ENCODE assay signal across 35 cellular contexts in genomic region chr18:10826400-10826799, GRCh38.
"Had no signal": no experiment of that assay in that cellular context is flagged by ENCODE, and none has a peak within 500 bp of the region (broad histone marks: within the 10 kb centered on the region; RNA-seq: fewer than 3 reads in every experiment).

No MANE protein-coding gene starts in this region.

- DNase-seq: activated CD4-positive, alpha-beta memory T cell treated with anti-CD3 and anti-CD28 coated beads, Interleukin-2, amount 10 ng/mL, durations not matched to agents 7 days and 5 days; activated CD4-positive, alpha-beta T cell treated with anti-CD3 and anti-CD28 coated beads for 1 hour; activated CD4-positive, alpha-beta T cell treated with anti-CD3 and anti-CD28 coated beads for 36 hours; activated CD4-positive, alpha-beta T cell treated with anti-CD3 and anti-CD28 coated beads for 48 hours; activated CD4-positive, alpha-beta T cell treated with anti-CD3 and anti-CD28 coated beads, Interleukin-2, amount 10 ng/mL, durations not matched to agents 7 days and 5 days; activated CD4-positive, alpha-beta T cell treated with anti-CD3 and anti-CD28 coated beads, Interleukin-2, amount 50 U/mL, for 48 hours; activated CD4-positive, CD25-positive, alpha-beta regulatory T cell; activated CD8-positive, alpha-beta memory T cell treated with anti-CD3 and anti-CD28 coated beads for 24 hours; activated CD8-positive, alpha-beta memory T cell treated with anti-CD3 and anti-CD28 coated beads, Interleukin-2, amount 10 ng/mL, durations not matched to agents 7 days and 5 days; activated CD8-positive, alpha-beta memory T cell treated with anti-CD3 and anti-CD28 coated beads, Interleukin-2, amount 50 U/mL, for 48 hours; activated CD8-positive, alpha-beta T cell treated with anti-CD3 and anti-CD28 coated beads, Interleukin-2, amount 10 ng/mL, durations not matched to agents 7 days and 5 days; activated effector memory CD4-positive, alpha-beta T cell treated with anti-CD3 and anti-CD28 coated beads, Interleukin-2, amount 50 U/mL, for 16 hours; activated gamma-delta T cell treated with Interleukin-2 at 50 U/mL for 16 hours; activated naive CD4-positive, alpha-beta T cell; activated naive CD4-positive, alpha-beta T cell treated with anti-CD3 and anti-CD28 coated beads for 36 hours; activated naive CD4-positive, alpha-beta T cell treated with anti-CD3 and anti-CD28 coated beads, Interleukin-2, amount 50 U/mL, for 16 hours; activated naive CD8-positive, alpha-beta T cell treated with anti-CD3 and anti-CD28 coated beads for 36 hours; activated T-cell treated with anti-CD3 and anti-CD28 coated beads, Interleukin-2, amount 50 U/mL, for 24 hours; activated T-cell treated with anti-CD3 and anti-CD28 coated beads, Interleukin-2, amount 50 U/mL, for 72 hours; adrenal gland; amniotic stem cell; aorta; body of pancreas; brain microvascular endothelial cell; central memory CD4-positive, alpha-beta T cell; T-helper 2 cell; T-helper 9 cell; WERI-Rb-1 had no signal

- H3K27me3 ChIP-seq: adrenal gland, body of pancreas, brain microvascular endothelial cell, breast epithelium had no signal

- H3K4me3 ChIP-seq: adrenal gland, body of pancreas, breast epithelium had no signal

- H3K9me3 ChIP-seq: adrenal gland, body of pancreas, breast epithelium had no signal

- ATAC-seq: activated CD4-positive, alpha-beta T cell treated with anti-CD3 and anti-CD28 coated beads for 36 hours; activated CD4-positive, CD25-positive, alpha-beta regulatory T cell treated with anti-CD3 and anti-CD28 coated beads, Interleukin-2, amount 50 U/mL, for 24 hours; activated CD8-positive, alpha-beta memory T cell treated with anti-CD3 and anti-CD28 coated beads, Interleukin-2, amount 10 ng/mL, durations not matched to agents 7 days and 5 days; activated CD8-positive, alpha-beta T cell treated with anti-CD3 and anti-CD28 coated beads, Interleukin-2, amount 10 ng/mL, durations not matched to agents 7 days and 5 days; activated naive CD4-positive, alpha-beta T cell treated with anti-CD3 and anti-CD28 coated beads, Interleukin-2, amount 50 U/mL, for 72 hours; activated T-cell treated with anti-CD3 and anti-CD28 coated beads, Interleukin-2, amount 50 U/mL, for 72 hours; activated T-helper 17 cell treated with anti-CD3 and anti-CD28 coated beads, Interleukin-2, amount 50 U/mL, for 72 hours; body of pancreas; WTC11 had no signal

- FAIRE-seq: astrocyte, colon had no signal

- H3K27ac ChIP-seq: adrenal gland, body of pancreas, brain microvascular endothelial cell, breast epithelium, WERI-Rb-1 had no signal

- H3K4me1 ChIP-seq: adrenal gland, body of pancreas, breast epithelium had no signal

- H3K36me3 ChIP-seq: adrenal gland, brain microvascular endothelial cell, breast epithelium, WERI-Rb-1 had no signal
